Comparison of ENCODE assay signal across 2 cellular contexts in genomic region chr21:15121097-15121654, GRCh38.
TF ChIP-seq lines count a peak whose summit lies in the region.

No MANE protein-coding gene starts in this region.

TF ChIP-seq in WTC11, 78 proteins besides CTCF, POLR2A, EP300 and RAD21:
- no peak for TF ChIP-seq FOXP1 (CRISPR knock-in tag; IDR thresholded peaks at IDR 0.05; ENCODE audit: borderline replicate concordance)
- no peak for TF ChIP-seq TCF7 (CRISPR knock-in tag; IDR thresholded peaks at IDR 0.05; ENCODE audit: low read depth)
- no peak for TF ChIP-seq SMAD4 (CRISPR knock-in tag; IDR thresholded peaks at IDR 0.05)
- TF ChIP-seq AR (CRISPR knock-in tag; IDR thresholded peaks at IDR 0.05), result no peak
- TF ChIP-seq FOXP4 (CRISPR knock-in tag; IDR thresholded peaks at IDR 0.05), result no peak
- no peak for TF ChIP-seq ATF6 (CRISPR knock-in tag; IDR thresholded peaks at IDR 0.05)
- no peak for TF ChIP-seq ELF4 (CRISPR knock-in tag; IDR thresholded peaks at IDR 0.05; ENCODE audit: low read depth)
- no peak for TF ChIP-seq ZNF416 (CRISPR knock-in tag; IDR thresholded peaks at IDR 0.05)
- no peak for TF ChIP-seq IRF2 (CRISPR knock-in tag; IDR thresholded peaks at IDR 0.05; ENCODE audit: borderline replicate concordance, low read depth)
- TF ChIP-seq E2F5 (CRISPR knock-in tag; IDR thresholded peaks at IDR 0.05), result no peak

TF ChIP-seq in HepG2, 621 proteins besides CTCF, POLR2A, EP300 and RAD21 (continues in another document):
- TF ChIP-seq ZMYM3 (CRISPR knock-in tag; IDR thresholded peaks at IDR 0.05) (0 out of 2 replicates have a peak, but pooled peaks have one; percentile 18), ZNF691 (CRISPR knock-in tag; IDR thresholded peaks at IDR 0.05; ENCODE audit: borderline replicate concordance, low read depth) (no peak), ESRRA (CRISPR knock-in tag; IDR thresholded peaks at IDR 0.05; ENCODE audit: low read depth) (no peak), TAF1 (CRISPR knock-in tag; IDR thresholded peaks at IDR 0.05) (no peak), NR2C2 (CRISPR knock-in tag; IDR thresholded peaks at IDR 0.05; ENCODE audit: borderline replicate concordance) (no peak), HMGXB4 (CRISPR knock-in tag; IDR thresholded peaks at IDR 0.05; ENCODE audit: borderline replicate concordance in 1 of 2, low read depth in 1 of 2) (0 out of 4 replicates have a peak, but pooled peaks of 1 of the 2 experiments have one; percentile 16), ZNF800 (CRISPR knock-in tag; IDR thresholded peaks at IDR 0.05) (no peak), ETV6 (CRISPR knock-in tag; conservative IDR thresholded peaks at IDR 0.05) (no peak), ZNF382 (CRISPR knock-in tag; IDR thresholded peaks at IDR 0.05; ENCODE audit: borderline replicate concordance) (no peak), NFE2L2 (IDR thresholded peaks at IDR 0.05; ENCODE audit: low read length) (no peak), CBX5 (CRISPR knock-in tag; IDR thresholded peaks at IDR 0.05; ENCODE audit: borderline replicate concordance) (no peak), RFX5 (IDR thresholded peaks at IDR 0.05; ENCODE audit: low read depth, low read length) (no peak), ZNF3 (CRISPR knock-in tag; IDR thresholded peaks at IDR 0.05) (peak; percentile 84), E2F2 (CRISPR knock-in tag; IDR thresholded peaks at IDR 0.05; ENCODE audit: borderline replicate concordance) (no peak), ATF1 (CRISPR knock-in tag; IDR thresholded peaks at IDR 0.05) (no peak), MAFF (IDR thresholded peaks at IDR 0.05; ENCODE audit: low read depth, low read length) (no peak), ZGPAT (CRISPR knock-in tag; IDR thresholded peaks at IDR 0.05) (no peak), ZNF280B (CRISPR knock-in tag; IDR thresholded peaks at IDR 0.05; ENCODE audit: borderline replicate concordance) (no peak), ZNF644 (CRISPR knock-in tag; IDR thresholded peaks at IDR 0.05; ENCODE audit: low read depth) (peak; percentile 62; the same call in 1 of the 2 replicates), ELK4 (CRISPR knock-in tag; IDR thresholded peaks at IDR 0.05; ENCODE audit: borderline replicate concordance) (no peak), MED13 (CRISPR knock-in tag; IDR thresholded peaks at IDR 0.05) (no peak), PRMT3 (CRISPR knock-in tag; IDR thresholded peaks at IDR 0.05; ENCODE audit: borderline replicate concordance, low read depth) (no peak), HBP1 (CRISPR knock-in tag; IDR thresholded peaks at IDR 0.05; ENCODE audit: low read depth) (no peak), ZFP36L2 (CRISPR knock-in tag; IDR thresholded peaks at IDR 0.05) (no peak), CENPT (CRISPR knock-in tag; IDR thresholded peaks at IDR 0.05; ENCODE audit: low read depth) (no peak), NFATC3 (CRISPR knock-in tag; IDR thresholded peaks at IDR 0.05) (no peak), KMT2B (CRISPR knock-in tag; IDR thresholded peaks at IDR 0.05) (no peak), JARID2 (CRISPR knock-in tag; IDR thresholded peaks at IDR 0.05; ENCODE audit: insufficient replicate concordance) (no peak), KLF15 (CRISPR knock-in tag; IDR thresholded peaks at IDR 0.05; ENCODE audit: borderline replicate concordance) (no peak), ZNF431 (CRISPR knock-in tag; IDR thresholded peaks at IDR 0.05; ENCODE audit: borderline replicate concordance, low read depth) (no peak), CHCHD3 (CRISPR knock-in tag; IDR thresholded peaks at IDR 0.05) (no peak), ARNTL (CRISPR knock-in tag; IDR thresholded peaks at IDR 0.05) (no peak), PAXIP1 (CRISPR knock-in tag; conservative IDR thresholded peaks at IDR 0.05) (no peak), YEATS4 (CRISPR knock-in tag; IDR thresholded peaks at IDR 0.05; ENCODE audit: borderline replicate concordance) (0 out of 2 replicates have a peak, but pooled peaks have one; percentile 15), ZMYM2 (CRISPR knock-in tag; IDR thresholded peaks at IDR 0.05) (0 out of 2 replicates have a peak, but pooled peaks have one; percentile 24), ATM (IDR thresholded peaks at IDR 0.05; ENCODE audit: borderline replicate concordance) (no peak), TEF (CRISPR knock-in tag; IDR thresholded peaks at IDR 0.05) (peak; percentile 44; the same call in 1 of the 2 replicates)
